8 cellular contexts compared by ENCODE assay signal in the genomic region with DNA sequence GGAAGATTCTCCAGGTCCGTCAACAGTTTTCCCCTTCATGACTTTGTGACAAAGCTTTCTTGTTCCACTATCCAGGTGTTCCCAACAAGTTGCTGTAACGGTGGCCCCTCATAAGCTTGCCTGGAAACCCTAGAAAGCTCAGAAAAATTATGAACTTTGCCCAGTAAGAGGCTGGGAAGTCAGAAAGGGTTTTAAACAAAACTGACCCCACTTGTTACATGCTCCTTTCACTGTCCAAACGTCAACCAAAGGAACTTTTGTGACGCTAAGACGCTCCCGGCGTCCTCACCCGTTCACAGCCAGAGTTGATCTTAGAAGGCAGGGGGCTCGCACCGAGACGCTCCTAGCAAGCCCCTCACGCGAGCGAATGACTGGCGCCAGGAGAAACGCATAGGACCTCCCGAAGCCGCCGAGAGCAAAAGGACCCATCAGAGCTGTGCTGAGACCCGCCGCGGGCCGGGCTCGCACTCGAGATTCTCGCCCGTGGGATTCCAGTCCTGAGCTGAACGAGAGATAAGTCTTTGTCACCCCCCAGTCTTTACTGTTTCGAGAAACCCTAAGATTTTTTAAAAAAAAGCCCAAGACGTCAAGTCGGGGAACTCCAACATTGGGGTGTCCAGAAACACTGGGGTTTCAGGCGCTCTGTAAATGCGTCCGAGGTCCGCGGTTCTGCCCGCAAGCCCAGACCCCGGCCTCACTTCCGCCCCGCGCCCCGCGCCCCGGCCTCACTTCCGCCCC. TPM values are rescaled to one million over a fixed set of nuclear protein-coding genes. Genes with fewer than 3 reads are reported as not detected.
DNase-seq lines count a peak whose midpoint lies in the region; ATAC-seq, FAIRE-seq and TF ChIP-seq lines count a peak whose summit lies in the region.

No MANE protein-coding gene starts in this region.

- no peaks in the 10 kb centered on the region for H3K27me3 Mint-ChIP-seq in activated T-cell treated with anti-CD3 and anti-CD28 coated beads, Interleukin-2, amount 50 U/mL, for 4 hours (ENCODE audit: low read depth)

- peaks cover 36% of the 10 kb centered on the region for H3K4me1 ChIP-seq in ACC112 (ENCODE audit: control insufficient read depth, insufficient read depth, low read length, unreplicated experiment)
- no peaks in the 10 kb centered on the region for H3K4me1 ChIP-seq in pancreas

- DNase-seq in HL-60 (ENCODE audit: low read depth in 1 of 2, low spot score in 1 of 2) (peak in 1 of 2 experiments; percentile 18), globus pallidus (ENCODE audit: low spot score) (peak; percentile 10), pancreas (peak in 5 of 6 donors; percentile 29 to 68 (median 31)), middle frontal gyrus (ENCODE audit: extremely low spot score, low spot score) (no peak), GDM1 (lab: John Stamatoyannopoulos, UW) (no peak)
- DNase-seq in activated T-cell treated with anti-CD3 and anti-CD28 coated beads, Interleukin-2, amount 50 U/mL, for 4 hours, result peak; percentile 12

- WGBS in pancreas, 2 donors, result 2 to 7% methylated on average over 40 to 45 of the region's 45 CpGs

- ATAC-seq in GM18505 (IDR thresholded peaks at IDR 0.05; ENCODE audit: unreplicated experiment) (peak; percentile 2), pancreas (no peak)
- peak; percentile 3 for ATAC-seq in activated T-cell treated with anti-CD3 and anti-CD28 coated beads, Interleukin-2, amount 50 U/mL, for 4 hours

- H3K27me3 ChIP-seq in ACC112 (ENCODE audit: insufficient read depth, low read length) (no peaks in the 10 kb centered on the region), HL-60 (ENCODE audit: insufficient read depth, poor library complexity, severe bottlenecking) (no peaks in the 10 kb centered on the region), pancreas (no peaks in the 10 kb centered on the region)

- no peak for FAIRE-seq in pancreas (lab: Jason Lieb, UNC)

- H3K27ac ChIP-seq in ACC112 (ENCODE audit: low read depth, low read length), result peak overlapping the region; percentile 77
- H3K27ac ChIP-seq in HL-60 (replicated peaks), result peak overlapping the region; percentile 96
- peak overlapping the region; percentile 89 to 95 (median 91) for H3K27ac ChIP-seq in pancreas

- H3K4me3 ChIP-seq in ACC112 (ENCODE audit: low read depth, low read length) (peak overlapping the region; percentile 80), HL-60 (replicated peaks; ENCODE audit: insufficient read depth, low read length) (peak overlapping the region; percentile 94), pancreas (peak overlapping the region; percentile 57 to 94 (median 68))

- no peaks in the 10 kb centered on the region for H3K9me3 ChIP-seq in pancreas

- H3K9me3 Mint-ChIP-seq in activated T-cell treated with anti-CD3 and anti-CD28 coated beads, Interleukin-2, amount 50 U/mL, for 4 hours, result no peaks in the 10 kb centered on the region

- no peaks in the 10 kb centered on the region for H3K79me2 ChIP-seq in ACC112 (ENCODE audit: control insufficient read depth, insufficient read depth, low read length, unreplicated experiment)

- intact Hi-C loops in pancreas (cut with DNase I), result no loop called here

- TF ChIP-seq CTCF in HL-60 (IDR thresholded peaks at IDR 0.05; ENCODE audit: insufficient read depth, low read length), result no peak
- TF ChIP-seq CTCF in pancreas (IDR thresholded peaks at IDR 0.05), result no peak

- peaks cover 8% of the 10 kb centered on the region for H3K36me3 ChIP-seq in ACC112 (ENCODE audit: insufficient read depth, low read length)
- peaks cover 0 to 3% (median 0%) of the 10 kb centered on the region in 3 donors for H3K36me3 ChIP-seq in pancreas

- H2AFZ ChIP-seq in ACC112 (ENCODE audit: low read length, unreplicated experiment), result peak overlapping the region; percentile 47

- peaks cover 17% of the 10 kb centered on the region for H3K36me3 Mint-ChIP-seq in activated T-cell treated with anti-CD3 and anti-CD28 coated beads, Interleukin-2, amount 50 U/mL, for 4 hours (ENCODE audit: insufficient read depth)

- peak overlapping the region; percentile 92 for H3K4me3 Mint-ChIP-seq in activated T-cell treated with anti-CD3 and anti-CD28 coated beads, Interleukin-2, amount 50 U/mL, for 4 hours

- TF ChIP-seq POLR2A in GM18505 (IDR thresholded peaks at IDR 0.05; ENCODE audit: borderline replicate concordance, extremely low read depth, insufficient read depth, insufficient read length), result no peak

- H3K4me1 Mint-ChIP-seq in activated T-cell treated with anti-CD3 and anti-CD28 coated beads, Interleukin-2, amount 50 U/mL, for 4 hours (ENCODE audit: low read depth), result peaks cover 28% of the 10 kb centered on the region

RNA-seq across cellular contexts. Expression of gene ACAT2, which starts 0.5 kb away (rescaled TPM):
- total RNA-seq in activated T-cell treated with anti-CD3 and anti-CD28 coated beads, Interleukin-2, amount 50 U/mL, for 4 hours, result 10 to 100 TPM; 37.2 to 49.0 (median 44.1) TPM
- total RNA-seq in pancreas, result 1 to 10 TPM; 3.3 to 9.6 (median 7.4) TPM
- 10 to 100 TPM in 1 of 2 donors, 1 to 10 TPM in 1; 6.7 to 10.1 TPM for polyA plus RNA-seq in pancreas

RNA-seq across cellular contexts. Expression of gene TCP1, which starts 28.1 kb away (rescaled TPM):
- 100 to 1,000 TPM; 623 to 691 (median 686) TPM for total RNA-seq in activated T-cell treated with anti-CD3 and anti-CD28 coated beads, Interleukin-2, amount 50 U/mL, for 4 hours
- 10 to 100 TPM; 60.6 to 85.1 (median 75.2) TPM for total RNA-seq in pancreas
- 10 to 100 TPM; 43.7 to 91.7 TPM for polyA plus RNA-seq in pancreas

RNA-seq across cellular contexts. Expression of gene MRPL18, which starts 29.0 kb away (rescaled TPM):
- total RNA-seq in activated T-cell treated with anti-CD3 and anti-CD28 coated beads, Interleukin-2, amount 50 U/mL, for 4 hours, result 100 to 1,000 TPM in 2 of 3 donors, 10 to 100 TPM in 1; 99.8 to 111 (median 101) TPM
- 10 to 100 TPM; 19.3 to 28.2 (median 25.0) TPM for total RNA-seq in pancreas
- polyA plus RNA-seq in pancreas, result 10 to 100 TPM; 45.0 to 47.9 TPM

RNA-seq across cellular contexts. Expression of gene WTAP, which starts 34.0 kb away (rescaled TPM):
- total RNA-seq in activated T-cell treated with anti-CD3 and anti-CD28 coated beads, Interleukin-2, amount 50 U/mL, for 4 hours, result 100 to 1,000 TPM; 103 to 108 (median 104) TPM
- 10 to 100 TPM; 35.6 to 51.4 (median 42.8) TPM for total RNA-seq in pancreas
- 10 to 100 TPM; 55.4 to 85.6 TPM for polyA plus RNA-seq in pancreas

RNA-seq across cellular contexts. Expression of gene PNLDC1, which starts 38.8 kb away (rescaled TPM):
- total RNA-seq in activated T-cell treated with anti-CD3 and anti-CD28 coated beads, Interleukin-2, amount 50 U/mL, for 4 hours, result 1 to 10 TPM in 1 of 3 donors, under 1 TPM in 2; 0.14 to 2.0 (median 0.30) TPM
- total RNA-seq in pancreas, result 1 to 10 TPM in 1 of 6 donors, under 1 TPM in 5; 0.21 to 1.4 (median 0.46) TPM
- 1 to 10 TPM; 1.4 to 1.7 TPM for polyA plus RNA-seq in pancreas

Comparison
In these comparisons a context has a peak if more than half of its experiments do, and no peak if none do; other contexts are left out.
1. ATAC-seq: peak in GM18505 (single experiment) and activated T-cell treated with anti-CD3 and anti-CD28 coated beads, Interleukin-2, amount 50 U/mL, for 4 hours (2 of 2); none in pancreas (0 of 4).
2. DNase-seq: peak in activated T-cell treated with anti-CD3 and anti-CD28 coated beads, Interleukin-2, amount 50 U/mL, for 4 hours (single experiment), globus pallidus (single experiment) and pancreas (5 of 6); none in middle frontal gyrus (single experiment) and GDM1 (single experiment).
3. RNA of gene TCP1, which starts 28.1 kb away (total RNA-seq): 623 to 691 TPM in activated T-cell treated with anti-CD3 and anti-CD28 coated beads, Interleukin-2, amount 50 U/mL, for 4 hours; 60.6 to 85.1 TPM in pancreas; every median in the first group is over 4 times any median in the second.
4. Peak in every context shown above with its lines, with median percentiles within 50 percentile points of each other: H3K27ac ChIP-seq and H3K4me3 ChIP-seq.